21 cellular contexts compared by ENCODE assay signal in genomic region chr7:65968256-65969185, GRCh38.
"Had no signal": no experiment of that assay in that cellular context is flagged by ENCODE, and none has a peak within 500 bp of the region (broad histone marks: within the 10 kb centered on the region; RNA-seq: fewer than 3 reads in every experiment).

No MANE protein-coding gene starts in this region.

- DNase-seq: activated CD4-positive, alpha-beta T cell treated with anti-CD3 and anti-CD28 coated beads, Interleukin-2, amount 10 ng/mL, durations not matched to agents 7 days and 5 days; activated CD4-positive, CD25-positive, alpha-beta regulatory T cell treated with anti-CD3 and anti-CD28 coated beads, Interleukin-2, amount 50 U/mL, for 72 hours; activated CD8-positive, alpha-beta T cell treated with anti-CD3 and anti-CD28 coated beads, Interleukin-2, amount 10 ng/mL, durations not matched to agents 7 days and 5 days; activated naive CD4-positive, alpha-beta T cell treated with anti-CD3 and anti-CD28 coated beads, Interleukin-2, amount 50 U/mL, for 16 hours; adrenal gland; brain microvascular endothelial cell; central memory CD4-positive, alpha-beta T cell; left cardiac atrium; mesendoderm; naive B cell; nucleus accumbens; stimulated activated CD4-positive, alpha-beta T cell treated with anti-CD3 and anti-CD28 coated beads, Interleukin-4, amount 100 ng/mL, for 4 hours; T-cell; testis; trophoblast cell; WERI-Rb-1 had no signal

- ATAC-seq: activated CD8-positive, alpha-beta T cell treated with anti-CD3 and anti-CD28 coated beads, Interleukin-2, amount 10 ng/mL, durations not matched to agents 7 days and 5 days; activated T-helper 17 cell treated with anti-CD3 and anti-CD28 coated beads, Interleukin-2, amount 50 U/mL, for 72 hours; gastroesophageal sphincter; left cardiac atrium; T-cell had no signal

- H3K4me1 Mint-ChIP-seq: activated CD4-positive, alpha-beta T cell treated with anti-CD3 and anti-CD28 coated beads, Interleukin-2, amount 10 ng/mL, durations not matched to agents 7 days and 5 days; activated T-helper 17 cell treated with anti-CD3 and anti-CD28 coated beads, Interleukin-2, amount 50 U/mL, for 72 hours; T-cell had no signal

- H3K27me3 Mint-ChIP-seq: activated CD4-positive, alpha-beta T cell treated with anti-CD3 and anti-CD28 coated beads, Interleukin-2, amount 10 ng/mL, durations not matched to agents 7 days and 5 days; activated T-helper 17 cell treated with anti-CD3 and anti-CD28 coated beads, Interleukin-2, amount 50 U/mL, for 72 hours; naive B cell; T-cell had no signal

- H3K4me3 Mint-ChIP-seq: activated CD4-positive, alpha-beta T cell treated with anti-CD3 and anti-CD28 coated beads, Interleukin-2, amount 10 ng/mL, durations not matched to agents 7 days and 5 days; activated CD8-positive, alpha-beta T cell treated with anti-CD3 and anti-CD28 coated beads, Interleukin-2, amount 10 ng/mL, durations not matched to agents 7 days and 5 days; activated T-helper 17 cell treated with anti-CD3 and anti-CD28 coated beads, Interleukin-2, amount 50 U/mL, for 72 hours; naive B cell; T-cell had no signal

- H3K27ac Mint-ChIP-seq: activated CD4-positive, alpha-beta T cell treated with anti-CD3 and anti-CD28 coated beads, Interleukin-2, amount 10 ng/mL, durations not matched to agents 7 days and 5 days; activated CD8-positive, alpha-beta T cell treated with anti-CD3 and anti-CD28 coated beads, Interleukin-2, amount 10 ng/mL, durations not matched to agents 7 days and 5 days; activated T-helper 17 cell treated with anti-CD3 and anti-CD28 coated beads, Interleukin-2, amount 50 U/mL, for 72 hours; T-cell had no signal

- H3K27ac ChIP-seq: adrenal gland, ascending aorta, brain microvascular endothelial cell, coronary artery, epithelial cell of prostate, gastroesophageal sphincter, testis, WERI-Rb-1 had no signal

- H3K4me3 ChIP-seq: adrenal gland, ascending aorta, coronary artery, gastroesophageal sphincter, testis had no signal

- H3K9me3 Mint-ChIP-seq: activated CD4-positive, alpha-beta T cell treated with anti-CD3 and anti-CD28 coated beads, Interleukin-2, amount 10 ng/mL, durations not matched to agents 7 days and 5 days; activated T-helper 17 cell treated with anti-CD3 and anti-CD28 coated beads, Interleukin-2, amount 50 U/mL, for 72 hours; naive B cell; T-cell had no signal

- H3K27me3 ChIP-seq: adrenal gland, ascending aorta, brain microvascular endothelial cell, gastroesophageal sphincter, testis had no signal
